19 cellular contexts compared by ENCODE assay signal in genomic region chr16:11700264-11701029, GRCh38. TPM values are rescaled to one million over a fixed set of nuclear protein-coding genes. Genes with fewer than 3 reads are reported as not detected.
A peak's percentile ranks its signal among the peaks of the same experiment; 100 is the strongest.
DNase-seq lines count a peak whose midpoint lies in the region; FAIRE-seq and TF ChIP-seq lines count a peak whose summit lies in the region.
"Had no signal": no experiment of that assay in that cellular context is flagged by ENCODE, and none has a peak within 500 bp of the region (broad histone marks: within the 10 kb centered on the region; RNA-seq: fewer than 3 reads in every experiment).

No MANE protein-coding gene starts in this region.

- H3K36me3 ChIP-seq in sigmoid colon (peaks cover 13 to 56% (median 19%) of the 10 kb centered on the region in 4 donors), osteoblast (ENCODE audit: insufficient read depth, low read length) (peaks cover 36% of the 10 kb centered on the region), small intestine (ENCODE audit: control insufficient read depth in 2 of 2, insufficient read depth in 2 of 2, low read length in 2 of 2) (peaks cover 2 to 15% of the 10 kb centered on the region in 2 donors)
- H3K36me3 ChIP-seq: uterus had no signal

- H3K36me3 Mint-ChIP-seq in activated CD4-positive, alpha-beta T cell treated with anti-CD3 and anti-CD28 coated beads, Interleukin-2, amount 10 ng/mL, durations not matched to agents 24 days and 14 days (ENCODE audit: low read depth) = peaks cover 66% of the 10 kb centered on the region

- no peak for FAIRE-seq in small intestine (lab: Jason Lieb, UNC)
- FAIRE-seq: A204.1 had no signal

- H2AFZ ChIP-seq in osteoblast (ENCODE audit: low read length) = no peak overlapping the region
- H2AFZ ChIP-seq: GM23248 had no signal

- no peak overlapping the region for H3K4me3 Mint-ChIP-seq in activated CD4-positive, alpha-beta T cell treated with anti-CD3 and anti-CD28 coated beads, Interleukin-2, amount 10 ng/mL, durations not matched to agents 24 days and 14 days
- H3K4me3 Mint-ChIP-seq: activated T-cell treated with anti-CD3 and anti-CD28 coated beads, Interleukin-2, amount 50 U/mL, for 72 hours; nephron; stimulated activated memory B cell treated with anti-CD40 and anti-IgM and Interleukin-4, amounts not matched to agents 10 μg/mL and 1 μg/mL and 100 μg/mL, for 72 hours had no signal

- H3K27ac ChIP-seq in sigmoid colon = no peak overlapping the region
- H3K27ac ChIP-seq in osteoblast (ENCODE audit: low read depth, low read length) = no peak overlapping the region
- H3K27ac ChIP-seq in small intestine (ENCODE audit: low read depth in 1 of 2, low read length in 1 of 2) = peak overlapping the region in 1 of 2 donors; percentile 29
- H3K27ac ChIP-seq: GM23248, uterus had no signal

- H3K27me3 Mint-ChIP-seq in activated CD4-positive, alpha-beta T cell treated with anti-CD3 and anti-CD28 coated beads, Interleukin-2, amount 10 ng/mL, durations not matched to agents 24 days and 14 days = no peaks in the 10 kb centered on the region
- H3K27me3 Mint-ChIP-seq: stimulated activated memory B cell treated with anti-CD40 and anti-IgM and Interleukin-4, amounts not matched to agents 10 μg/mL and 1 μg/mL and 100 μg/mL, for 72 hours had no signal

- no peak overlapping the region for H3K4me2 ChIP-seq in osteoblast (ENCODE audit: insufficient read depth, low read length)

- H3K9me3 Mint-ChIP-seq in activated CD4-positive, alpha-beta T cell treated with anti-CD3 and anti-CD28 coated beads, Interleukin-2, amount 10 ng/mL, durations not matched to agents 24 days and 14 days = no peaks in the 10 kb centered on the region
- H3K9me3 Mint-ChIP-seq: activated T-cell treated with anti-CD3 and anti-CD28 coated beads, Interleukin-2, amount 50 U/mL, for 72 hours; nephron; stimulated activated memory B cell treated with anti-CD40 and anti-IgM and Interleukin-4, amounts not matched to agents 10 μg/mL and 1 μg/mL and 100 μg/mL, for 72 hours had no signal

- peak overlapping the region; percentile 27 for H3K27ac Mint-ChIP-seq in activated CD4-positive, alpha-beta T cell treated with anti-CD3 and anti-CD28 coated beads, Interleukin-2, amount 10 ng/mL, durations not matched to agents 24 days and 14 days
- H3K27ac Mint-ChIP-seq: nephron; stimulated activated memory B cell treated with anti-CD40 and anti-IgM and Interleukin-4, amounts not matched to agents 10 μg/mL and 1 μg/mL and 100 μg/mL, for 72 hours had no signal

- peaks cover 0 to 7% (median 5%) of the 10 kb centered on the region in 4 donors for H3K4me1 ChIP-seq in sigmoid colon
- no peaks in the 10 kb centered on the region for H3K4me1 ChIP-seq in osteoblast (ENCODE audit: insufficient read depth, low read length)
- no peaks in the 10 kb centered on the region for H3K4me1 ChIP-seq in small intestine (ENCODE audit: control insufficient read depth in 2 of 2, insufficient read depth in 1 of 2, low read depth in 1 of 2, low read length in 1 of 2)

- TF ChIP-seq POLR2A in sigmoid colon (IDR thresholded peaks at IDR 0.05) = no peak

- TF ChIP-seq CTCF in sigmoid colon (IDR thresholded peaks at IDR 0.05) = no peak
- no peak for TF ChIP-seq CTCF in osteoblast (IDR thresholded peaks at IDR 0.05; ENCODE audit: extremely low read depth, low read depth, low read length)

- no peak for TF ChIP-seq EP300 in sigmoid colon (IDR thresholded peaks at IDR 0.05)

- H3K27me3 ChIP-seq in sigmoid colon = no peaks in the 10 kb centered on the region
- H3K27me3 ChIP-seq in osteoblast (ENCODE audit: insufficient read depth, low read length) = no peaks in the 10 kb centered on the region
- H3K27me3 ChIP-seq in small intestine (ENCODE audit: control insufficient read depth in 2 of 2, insufficient read depth in 2 of 2, low read length in 2 of 2) = no peaks in the 10 kb centered on the region
- H3K27me3 ChIP-seq: uterus had no signal

- peaks cover 2% of the 10 kb centered on the region for H4K20me1 ChIP-seq in osteoblast (ENCODE audit: insufficient read depth, low read length)

- WGBS in sigmoid colon, 2 donors = 73 to 74% methylated on average over 9 of the region's 9 CpGs
- WGBS in small intestine, 3 donors = 72 to 75% (median 73%) methylated on average over 9 of the region's 9 CpGs

- H3K4me1 Mint-ChIP-seq in activated CD4-positive, alpha-beta T cell treated with anti-CD3 and anti-CD28 coated beads, Interleukin-2, amount 10 ng/mL, durations not matched to agents 24 days and 14 days = peaks cover 45% of the 10 kb centered on the region

- DNase-seq in activated CD4-positive, alpha-beta T cell treated with anti-CD3 and anti-CD28 coated beads, Interleukin-2, amount 10 ng/mL, durations not matched to agents 24 days and 14 days = no peak
- no peak for DNase-seq in activated CD4-positive, alpha-beta T cell treated with anti-CD3 and anti-CD28 coated beads for 1 hour
- peak; percentile 75 for DNase-seq in NOMO-1 treated with DMSO at 0.1 percent for 48 hours (lab: John Stamatoyannopoulos, UW; ENCODE audit: unreplicated experiment)
- DNase-seq in fibroblast of gingiva (ENCODE audit: low read depth) = peak; percentile 53
- DNase-seq in sigmoid colon = peak; percentile 40
- DNase-seq in cortex of kidney (lab: John Stamatoyannopoulos, UW) = no peak
- no peak for DNase-seq in osteoblast (ENCODE audit: insufficient read length, low spot score, missing footprints)
- DNase-seq in small intestine = no peak
- DNase-seq: activated CD4-positive, alpha-beta T cell treated with anti-CD3 and anti-CD28 coated beads for 4 hours; activated T-cell treated with anti-CD3 and anti-CD28 coated beads, Interleukin-2, amount 50 U/mL, for 72 hours; GM23248; hypothalamus; left cardiac atrium; NCI-H1436 treated with DMSO at 0.1 percent for 48 hours; NCI-H524; uterus had no signal

- H3K9me3 ChIP-seq in sigmoid colon (no peaks in the 10 kb centered on the region), osteoblast (ENCODE audit: low read depth, low read length) (no peaks in the 10 kb centered on the region), small intestine (ENCODE audit: control insufficient read depth, low read depth) (no peaks in the 10 kb centered on the region)
- H3K9me3 ChIP-seq: uterus had no signal

- peaks cover 25% of the 10 kb centered on the region for H3K79me2 ChIP-seq in osteoblast (ENCODE audit: insufficient read depth, low read length)

- intact Hi-C loops in activated CD4-positive, alpha-beta T cell treated with anti-CD3 and anti-CD28 coated beads, Interleukin-2, amount 10 ng/mL, durations not matched to agents 24 days and 14 days (cut with micrococcal nuclease) = no loop called here
- intact Hi-C loops in sigmoid colon (cut with DNase I) = no loop called here

- H3K4me3 ChIP-seq in sigmoid colon (no peak overlapping the region), osteoblast (ENCODE audit: insufficient read depth, low read length) (no peak overlapping the region), small intestine (ENCODE audit: low read depth in 1 of 2, low read length in 2 of 2) (no peak overlapping the region)
- H3K4me3 ChIP-seq: GM23248, uterus had no signal

RNA-seq across cellular contexts. Expression of gene SNN, which starts 32.2 kb away (rescaled TPM):
- total RNA-seq in activated CD4-positive, alpha-beta T cell treated with anti-CD3 and anti-CD28 coated beads, Interleukin-2, amount 10 ng/mL, durations not matched to agents 24 days and 14 days = 8.3 and 9.1 TPM in 2 replicates
- total RNA-seq in sigmoid colon = 10 to 100 TPM; 10.8 to 15.3 (median 13.5) TPM
- 10 to 100 TPM in 1 of 3 donors, 1 to 10 TPM in 2; 5.1 to 14.4 (median 6.0) TPM for polyA plus RNA-seq in sigmoid colon
- 13.0 and 13.8 TPM in 2 replicates for total RNA-seq in osteoblast
- 10 to 100 TPM in 1 of 3 donors, 1 to 10 TPM in 2; 9.6 to 15.7 (median 9.7) TPM for polyA plus RNA-seq in small intestine

RNA-seq across cellular contexts. Expression of gene TXNDC11, which starts 42.2 kb away (rescaled TPM):
- total RNA-seq in activated CD4-positive, alpha-beta T cell treated with anti-CD3 and anti-CD28 coated beads, Interleukin-2, amount 10 ng/mL, durations not matched to agents 24 days and 14 days = 41.7 and 43.6 TPM in 2 replicates
- total RNA-seq in sigmoid colon (10 to 100 TPM; 25.3 to 35.2 (median 28.8) TPM), osteoblast (26.1 and 28.3 TPM in 2 replicates)
- polyA plus RNA-seq in sigmoid colon (10 to 100 TPM; 34.9 to 54.0 (median 37.8) TPM), small intestine (10 to 100 TPM; 49.7 to 73.4 (median 49.7) TPM)

Comparison
In these comparisons a context has a peak if more than half of its experiments do, and no peak if none do; other contexts are left out.
1. DNase-seq: peak in NOMO-1 treated with DMSO at 0.1 percent for 48 hours (single experiment), fibroblast of gingiva (single experiment) and sigmoid colon (single experiment); none in activated CD4-positive, alpha-beta T cell treated with anti-CD3 and anti-CD28 coated beads, Interleukin-2, amount 10 ng/mL, durations not matched to agents 24 days and 14 days (single experiment), activated CD4-positive, alpha-beta T cell treated with anti-CD3 and anti-CD28 coated beads for 1 hour (single experiment), cortex of kidney (single experiment), osteoblast (single experiment) and small intestine (single experiment).